In the genomic region with DNA sequence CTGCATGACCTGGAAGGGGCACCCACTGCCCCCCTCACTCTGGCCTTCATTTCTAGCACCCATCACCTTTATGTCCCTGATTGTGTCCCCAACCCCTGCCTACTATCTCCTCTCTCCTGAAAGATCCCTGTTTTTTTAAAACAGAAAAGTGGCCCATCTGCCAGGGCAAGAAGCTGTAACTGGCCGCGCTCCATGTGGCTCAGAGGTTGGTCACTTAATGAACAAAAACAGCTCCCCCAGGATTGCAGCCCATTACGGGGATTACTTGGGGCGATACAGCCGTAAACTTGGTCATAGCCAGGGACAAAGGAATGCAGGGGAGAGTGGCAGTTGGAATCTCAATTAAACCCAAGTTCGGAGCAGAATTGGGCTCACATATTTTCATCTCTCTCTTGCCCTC, we compare ENCODE assay signal across 11 cellular contexts.
DNase-seq lines count a peak whose midpoint lies in the region.
"Had no signal": no experiment of that assay in that cellular context is flagged by ENCODE, and none has a peak within 500 bp of the region (broad histone marks: within the 10 kb centered on the region; RNA-seq: fewer than 3 reads in every experiment).

No MANE protein-coding gene starts in this region.

- peak; percentile 36 for DNase-seq in Ammon's horn (ENCODE audit: low spot score)
- DNase-seq in astrocyte of the hippocampus (ENCODE audit: low read depth, low spot score): peak; percentile 34
- DNase-seq in midbrain (lab: John Stamatoyannopoulos, UW): peak; percentile 10
- peak; percentile 4 for DNase-seq in putamen (ENCODE audit: low spot score)
- DNase-seq in globus pallidus (ENCODE audit: low spot score): no peak
- no peak for DNase-seq in COLO668 (lab: John Stamatoyannopoulos, UW; ENCODE audit: unreplicated experiment)
- no peak for DNase-seq in GOT3 (lab: John Stamatoyannopoulos, UW)
- DNase-seq in NCI-H2029 treated with DMSO at 0.1 percent for 48 hours (lab: John Stamatoyannopoulos, UW): no peak
- DNase-seq: CD8-positive, alpha-beta memory T cell; DMS53; GF-D8 had no signal

Comparison
In these comparisons a context has a peak if more than half of its experiments do, and no peak if none do; other contexts are left out.
1. DNase-seq: peak in Ammon's horn (single experiment), astrocyte of the hippocampus (single experiment), midbrain (single experiment) and putamen (single experiment); none in globus pallidus (single experiment), COLO668 (single experiment), GOT3 (single experiment) and NCI-H2029 treated with DMSO at 0.1 percent for 48 hours (single experiment).